ENCODE assay signal across 22 cellular contexts in genomic region chr2:11237122-11237521, GRCh38.
DNase-seq lines count a peak whose midpoint lies in the region; ATAC-seq, FAIRE-seq and TF ChIP-seq lines count a peak whose summit lies in the region.
"Had no signal": no experiment of that assay in that cellular context is flagged by ENCODE, and none has a peak within 500 bp of the region (broad histone marks: within the 10 kb centered on the region; RNA-seq: fewer than 3 reads in every experiment).

No MANE protein-coding gene starts in this region.

- CTCF ChIA-PET in activated CD4-positive, alpha-beta T cell treated with anti-CD3 and anti-CD28 coated beads for 36 hours (lab: Charles Lee): interaction anchor here (0.7 kb wide), 1 partner anchor 10 kb away, joined by 3 read pairs; no protein-coding TSS in a partner anchor
- CTCF ChIA-PET in GM12878 (lab: Yijun Ruan, JAX): interaction anchor here (0.7 to 5.5 kb wide), 4 partner anchors 13 to 346 kb away, joined by 3 to 41 read pairs (median 4); no protein-coding TSS in a partner anchor

- RAD21 ChIA-PET in GM12878 (lab: Charles Lee; ENCODE audit: unreplicated experiment): no interaction called here

- no peak for DNase-seq in activated CD4-positive, alpha-beta T cell treated with anti-CD3 and anti-CD28 coated beads for 36 hours
- DNase-seq in activated CD4-positive, alpha-beta T cell treated with anti-CD3 and anti-CD28 coated beads for 1 hour: no peak
- DNase-seq in GM12878 (ENCODE audit: low read depth, low spot score) (no peak), MV-4-11 (lab: John Stamatoyannopoulos, UW) (no peak), NCI-H1092 treated with DMSO at 0.1 percent for 48 hours (lab: John Stamatoyannopoulos, UW) (no peak), SHP77 treated with DMSO at 0.1 percent for 48 hours (lab: John Stamatoyannopoulos, UW) (no peak)
- DNase-seq: 8988T; CD4-positive, alpha-beta memory T cell; COR-L47; DMS 273 treated with DMSO at 0.1 percent for 48 hours; DMS53; DND-41; EL; HCEC 1CT had no signal

- no peak overlapping the region for H3K9ac ChIP-seq in GM12878 (ENCODE audit: control insufficient read depth, insufficient read depth, low read length)
- H3K9ac ChIP-seq: BLaER1 had no signal

- no peak for FAIRE-seq in GM12878 (lab: Jason Lieb, UNC)
- FAIRE-seq: GM12892, GM18507, H54 had no signal

- H3K4me3 Mint-ChIP-seq in activated CD4-positive, alpha-beta T cell treated with anti-CD3 and anti-CD28 coated beads for 36 hours: no peak overlapping the region
- H3K4me3 Mint-ChIP-seq: CD14-positive monocyte; CD4-positive, alpha-beta memory T cell; GM23338 had no signal

- H4K20me1 ChIP-seq in GM12878 (ENCODE audit: control insufficient read depth, insufficient read depth): no peaks in the 10 kb centered on the region

- POLR2A ChIA-PET in activated CD4-positive, alpha-beta T cell treated with anti-CD3 and anti-CD28 coated beads for 36 hours (lab: Charles Lee): no interaction called here
- POLR2A ChIA-PET in GM12878 (lab: Charles Lee): no interaction called here

- no peak for TF ChIP-seq RAD21 in GM12878 (IDR thresholded peaks at IDR 0.05; ENCODE audit: insufficient read depth, low read depth, low read length)

- 0% methylated on average over 2 of the region's 2 CpGs for WGBS in GM12878 (ENCODE audit: insufficient coverage, insufficient replicate concordance, low lambda C conversion rate, missing lambda C conversion rate)

- H3K27ac Mint-ChIP-seq in activated CD4-positive, alpha-beta T cell treated with anti-CD3 and anti-CD28 coated beads for 36 hours: no peak overlapping the region

- ATAC-seq in activated CD4-positive, alpha-beta T cell treated with anti-CD3 and anti-CD28 coated beads for 36 hours: peak; percentile 47
- ATAC-seq in GM18868 (IDR thresholded peaks at IDR 0.05; ENCODE audit: unreplicated experiment): peak; percentile 67
- no peak for ATAC-seq in GM12878
- ATAC-seq: GM23338 had no signal

- SMC1A ChIA-PET in GM12878 (lab: Charles Lee; ENCODE audit: uncharacterized antibody, unreplicated experiment): interaction anchor here (0.9 to 1.4 kb wide), 2 partner anchors 13 to 29 kb away, joined by 3 read pairs; no protein-coding TSS in a partner anchor

- H3K27me3 Mint-ChIP-seq in activated CD4-positive, alpha-beta T cell treated with anti-CD3 and anti-CD28 coated beads for 36 hours: no peaks in the 10 kb centered on the region
- H3K27me3 Mint-ChIP-seq: CD4-positive, alpha-beta memory T cell had no signal

- H3K79me2 ChIP-seq in GM12878 (ENCODE audit: control insufficient read depth, insufficient read depth, low read length): no peaks in the 10 kb centered on the region

- H3K4me2 ChIP-seq in GM12878 (ENCODE audit: control insufficient read depth, insufficient read depth): no peak overlapping the region
- H3K4me2 ChIP-seq: BLaER1, GM23338 had no signal

- H3K4me1 Mint-ChIP-seq in activated CD4-positive, alpha-beta T cell treated with anti-CD3 and anti-CD28 coated beads for 36 hours: peaks cover 11% of the 10 kb centered on the region
- H3K4me1 Mint-ChIP-seq: GM23338 had no signal

- TF ChIP-seq EP300 in GM12878 (IDR thresholded peaks at IDR 0.05; ENCODE audit: borderline replicate concordance in 1 of 2, control insufficient read depth in 1 of 2, low read depth in 2 of 2, low read length in 2 of 2): no peak

- no peak for TF ChIP-seq CTCF in GM12878 (IDR thresholded peaks at IDR 0.05 in 2 of 3, conservative IDR thresholded peaks at IDR 0.05 in 1 of 3; ENCODE audit: control insufficient read depth in 2 of 3, extremely low read depth in 1 of 3, insufficient read depth in 1 of 3, low read depth in 3 of 3, low read length in 3 of 3)

- H3K36me3 ChIP-seq in GM12878 (ENCODE audit: control insufficient read depth in 2 of 2, insufficient read depth in 2 of 2, low read length in 1 of 2): no peaks in the 10 kb centered on the region; a peak in 1 of 4 replicates

- no peaks in the 10 kb centered on the region for H3K9me3 ChIP-seq in GM12878 (replicated peaks; ENCODE audit: control insufficient read depth, insufficient read depth, low read length)
- H3K9me3 ChIP-seq: BLaER1 had no signal

- no peak overlapping the region for H3K27ac ChIP-seq in GM12878 (ENCODE audit: control insufficient read depth, insufficient read depth)
- H3K27ac ChIP-seq: BLaER1, HL-60 had no signal

- intact Hi-C loops in activated CD4-positive, alpha-beta T cell treated with anti-CD3 and anti-CD28 coated beads for 36 hours (cut with DNase I, micrococcal nuclease): loop anchor here in 1 of 2 experiments (10.0 kb wide), 1 partner anchor 108 kb away; the partner anchor contains the start of gene ROCK2
- intact Hi-C loops in GM12878 (cut with micrococcal nuclease; ENCODE audit: unreplicated experiment): loop anchor here (5.0 kb wide), 1 partner anchor 345 kb away; no protein-coding TSS in a partner anchor

- no peaks in the 10 kb centered on the region for H3K36me3 Mint-ChIP-seq in activated CD4-positive, alpha-beta T cell treated with anti-CD3 and anti-CD28 coated beads for 36 hours (ENCODE audit: low read depth)

- no TSS peak for BruUV-seq in GM12878 (replicated peaks; lab: Mats Ljungman, UMichigan)

- no peaks in the 10 kb centered on the region for H3K9me3 Mint-ChIP-seq in activated CD4-positive, alpha-beta T cell treated with anti-CD3 and anti-CD28 coated beads for 36 hours (ENCODE audit: low read depth)
- H3K9me3 Mint-ChIP-seq: CD14-positive monocyte; CD4-positive, alpha-beta memory T cell; GM23338 had no signal

- no peak overlapping the region for H3K4me3 ChIP-seq in GM12878
- H3K4me3 ChIP-seq: BLaER1, GM23338 had no signal

- H3K4me1 ChIP-seq in GM12878 (ENCODE audit: control insufficient read depth, insufficient read depth, low read length): no peaks in the 10 kb centered on the region

- H3K27me3 ChIP-seq in GM12878 (replicated peaks in 1 of 2; ENCODE audit: control insufficient read depth in 2 of 2, insufficient read depth in 2 of 2, low read length in 1 of 2): no peaks in the 10 kb centered on the region
- H3K27me3 ChIP-seq: BLaER1 had no signal

- H2AFZ ChIP-seq in GM12878 (ENCODE audit: control insufficient read depth, low read depth, low read length): no peak overlapping the region
- H2AFZ ChIP-seq: GM23338 had no signal

- no peak for TF ChIP-seq POLR2A in GM12878 (IDR thresholded peaks at IDR 0.05; ENCODE audit: low read depth, low read length)

- in situ Hi-C loops in GM12878 (cut with MboI): loop anchor here (10.0 kb wide), 1 partner anchor 208 kb away; no protein-coding TSS in a partner anchor

TF ChIP-seq in GM12878, 131 proteins besides CTCF, POLR2A, EP300 and RAD21 (continues in another document):
- TF ChIP-seq JUNB (IDR thresholded peaks at IDR 0.05): peak; percentile 78
- no peak for TF ChIP-seq ZNF687 (IDR thresholded peaks at IDR 0.05)
- TF ChIP-seq ATF2 (IDR thresholded peaks at IDR 0.05; ENCODE audit: low read length): 0 out of 2 replicates have a peak, but pooled peaks have one; percentile 10
- TF ChIP-seq NFIC (IDR thresholded peaks at IDR 0.05; ENCODE audit: low read depth, low read length): peak; percentile 48
- TF ChIP-seq NR2F1 (conservative IDR thresholded peaks at IDR 0.05): no peak
- no peak for TF ChIP-seq NBN (IDR thresholded peaks at IDR 0.05)
- no peak for TF ChIP-seq E2F4 (IDR thresholded peaks at IDR 0.05; ENCODE audit: low read depth, low read length)
- no peak for TF ChIP-seq CREB1 (IDR thresholded peaks at IDR 0.05; ENCODE audit: low read depth)
- TF ChIP-seq CREM (IDR thresholded peaks at IDR 0.05; ENCODE audit: low read depth): no peak
